1 cellular context compared by ENCODE assay signal in the genomic region with DNA sequence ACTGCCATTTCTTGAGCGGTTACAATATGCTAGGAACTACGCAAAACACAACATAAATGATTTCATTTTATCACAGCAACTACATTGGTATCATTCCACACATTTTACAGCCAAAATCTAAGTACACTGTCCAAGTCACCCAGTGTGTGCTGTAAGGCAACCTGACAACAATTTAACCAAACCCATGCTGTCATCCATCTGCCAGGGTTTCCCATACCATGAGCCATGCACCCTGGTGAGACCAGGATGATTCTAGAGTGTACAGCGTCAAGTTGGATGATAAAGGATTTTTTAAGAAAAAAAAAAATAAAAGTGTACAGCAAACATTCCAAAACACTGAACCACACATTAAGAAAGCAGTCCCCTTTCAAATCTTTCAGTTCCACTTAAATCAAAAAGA.
TF ChIP-seq lines count a peak whose summit lies in the region.

No MANE protein-coding gene starts in this region.

TF ChIP-seq in IMR-90, 13 proteins besides CTCF, POLR2A, EP300 and RAD21 (continued from another document):
- TF ChIP-seq, protein P1, sequence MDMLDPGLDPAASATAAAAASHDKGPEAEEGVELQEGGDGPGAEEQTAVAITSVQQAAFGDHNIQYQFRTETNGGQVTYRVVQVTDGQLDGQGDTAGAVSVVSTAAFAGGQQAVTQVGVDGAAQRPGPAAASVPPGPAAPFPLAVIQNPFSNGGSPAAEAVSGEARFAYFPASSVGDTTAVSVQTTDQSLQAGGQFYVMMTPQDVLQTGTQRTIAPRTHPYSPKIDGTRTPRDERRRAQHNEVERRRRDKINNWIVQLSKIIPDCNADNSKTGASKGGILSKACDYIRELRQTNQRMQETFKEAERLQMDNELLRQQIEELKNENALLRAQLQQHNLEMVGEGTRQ (IDR thresholded peaks at IDR 0.05; ENCODE audit: low read depth, low read length) = no peak
- TF ChIP-seq MAFK (IDR thresholded peaks at IDR 0.05; ENCODE audit: low read depth, low read length) = no peak
- TF ChIP-seq BHLHE40 (IDR thresholded peaks at IDR 0.05; ENCODE audit: low read depth, low read length) = no peak
- no peak for TF ChIP-seq SMC3 (IDR thresholded peaks at IDR 0.05; ENCODE audit: low read depth, low read length)
- TF ChIP-seq CEBPB (IDR thresholded peaks at IDR 0.05; ENCODE audit: low read depth, low read length) = no peak
- no peak for TF ChIP-seq MAZ (IDR thresholded peaks at IDR 0.05; ENCODE audit: borderline replicate concordance, low read depth, low read length)
- TF ChIP-seq RCOR1 (IDR thresholded peaks at IDR 0.05; ENCODE audit: insufficient replicate concordance, low read length) = no peak
